In the genomic region with DNA sequence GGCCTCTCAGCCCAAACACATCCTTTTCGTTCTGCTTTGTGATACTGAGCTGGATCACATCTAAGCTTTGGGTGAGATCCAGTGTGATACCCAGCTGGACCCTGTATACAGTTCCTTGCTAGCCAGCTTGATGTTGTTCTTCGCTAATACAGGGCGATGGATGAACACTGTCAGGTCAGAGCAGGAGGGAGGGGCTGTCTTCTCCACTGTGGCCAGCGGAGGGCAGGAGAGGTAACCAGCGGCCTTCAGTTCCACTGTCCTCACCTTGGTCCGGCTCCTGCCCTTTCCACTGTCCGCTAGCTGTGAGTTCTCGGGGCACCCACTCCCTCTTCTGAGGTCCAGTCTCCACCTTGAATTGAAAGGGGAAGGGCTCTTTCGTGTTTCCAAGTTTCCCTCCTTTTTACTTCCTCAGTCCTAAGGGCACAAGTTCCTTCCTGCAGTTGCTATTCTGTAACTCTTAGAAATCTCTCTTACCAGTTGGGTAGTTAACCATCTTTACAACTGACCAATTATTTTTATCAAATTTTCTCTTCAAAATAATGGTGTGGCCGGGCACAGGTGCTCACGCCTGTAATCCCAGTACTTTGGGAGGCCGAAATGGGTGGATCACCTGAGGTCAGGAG, we compare ENCODE assay signal across 1 cellular context.
TF ChIP-seq lines count a peak whose summit lies in the region.

No MANE protein-coding gene starts in this region.

TF ChIP-seq in H1, 55 proteins besides CTCF, POLR2A, EP300 and RAD21:
- TF ChIP-seq HDAC6 (IDR thresholded peaks at IDR 0.05; ENCODE audit: low read depth, low read length) = no peak
- TF ChIP-seq SIN3A (conservative IDR thresholded peaks at IDR 0.05 in 1 of 2, IDR thresholded peaks at IDR 0.05 in 1 of 2; ENCODE audit: low read depth in 1 of 2, low read length in 2 of 2) = peak in 1 of 2 experiments; percentile 62; a peak in 1 of 4 replicates
- TF ChIP-seq, protein P1, sequence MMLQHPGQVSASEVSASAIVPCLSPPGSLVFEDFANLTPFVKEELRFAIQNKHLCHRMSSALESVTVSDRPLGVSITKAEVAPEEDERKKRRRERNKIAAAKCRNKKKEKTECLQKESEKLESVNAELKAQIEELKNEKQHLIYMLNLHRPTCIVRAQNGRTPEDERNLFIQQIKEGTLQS (IDR thresholded peaks at IDR 0.05; ENCODE audit: insufficient read depth, low read depth, low read length) = no peak
- TF ChIP-seq SP1 (IDR thresholded peaks at IDR 0.05; ENCODE audit: low read depth, low read length) = 0 out of 2 replicates have a peak, but pooled peaks have one; percentile 25
- no peak for TF ChIP-seq TAF7 (optimal IDR thresholded peaks at IDR 0.05; ENCODE audit: borderline replicate concordance, low read depth, low read length)
- TF ChIP-seq POU5F1 (IDR thresholded peaks at IDR 0.05; ENCODE audit: low read depth, low read length) = no peak
- no peak for TF ChIP-seq NRF1 (IDR thresholded peaks at IDR 0.05; ENCODE audit: low read depth, low read length)
- no peak for TF ChIP-seq ASH2L (IDR thresholded peaks at IDR 0.05; ENCODE audit: low read length)
- no peak for TF ChIP-seq CHD1 (IDR thresholded peaks at IDR 0.05; ENCODE audit: low read depth, low read length)
- no peak for TF ChIP-seq CBX8 (IDR thresholded peaks at IDR 0.05; ENCODE audit: borderline replicate concordance, low read depth, low read length)
- TF ChIP-seq KDM1A (IDR thresholded peaks at IDR 0.05; ENCODE audit: borderline replicate concordance, low read length) = no peak
- no peak for TF ChIP-seq SUZ12 (IDR thresholded peaks at IDR 0.05; ENCODE audit: low read length)
- TF ChIP-seq POLR2AphosphoS5 (IDR thresholded peaks at IDR 0.05; ENCODE audit: low read depth, low read length) = peak; percentile 62; the same call in 1 of the 2 replicates
- no peak for TF ChIP-seq SIRT6 (IDR thresholded peaks at IDR 0.05; ENCODE audit: low read length)
